ENCODE assay signal across 8 cellular contexts in genomic region chr20:41340327-41341055, GRCh38. TPM values are rescaled to one million over a fixed set of nuclear protein-coding genes. Genes with fewer than 3 reads are reported as not detected.
DNase-seq lines count a peak whose midpoint lies in the region; ATAC-seq and TF ChIP-seq lines count a peak whose summit lies in the region.

A gene with protein sequence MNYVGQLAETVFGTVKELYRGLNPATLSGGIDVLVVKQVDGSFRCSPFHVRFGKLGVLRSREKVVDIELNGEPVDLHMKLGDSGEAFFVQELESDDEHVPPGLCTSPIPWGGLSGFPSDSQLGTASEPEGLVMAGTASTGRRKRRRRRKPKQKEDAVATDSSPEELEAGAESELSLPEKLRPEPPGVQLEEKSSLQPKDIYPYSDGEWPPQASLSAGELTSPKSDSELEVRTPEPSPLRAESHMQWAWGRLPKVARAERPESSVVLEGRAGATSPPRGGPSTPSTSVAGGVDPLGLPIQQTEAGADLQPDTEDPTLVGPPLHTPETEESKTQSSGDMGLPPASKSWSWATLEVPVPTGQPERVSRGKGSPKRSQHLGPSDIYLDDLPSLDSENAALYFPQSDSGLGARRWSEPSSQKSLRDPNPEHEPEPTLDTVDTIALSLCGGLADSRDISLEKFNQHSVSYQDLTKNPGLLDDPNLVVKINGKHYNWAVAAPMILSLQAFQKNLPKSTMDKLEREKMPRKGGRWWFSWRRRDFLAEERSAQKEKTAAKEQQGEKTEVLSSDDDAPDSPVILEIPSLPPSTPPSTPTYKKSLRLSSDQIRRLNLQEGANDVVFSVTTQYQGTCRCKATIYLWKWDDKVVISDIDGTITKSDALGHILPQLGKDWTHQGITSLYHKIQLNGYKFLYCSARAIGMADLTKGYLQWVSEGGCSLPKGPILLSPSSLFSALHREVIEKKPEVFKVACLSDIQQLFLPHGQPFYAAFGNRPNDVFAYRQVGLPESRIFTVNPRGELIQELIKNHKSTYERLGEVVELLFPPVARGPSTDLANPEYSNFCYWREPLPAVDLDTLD (plus strand): TSS chr20:41340821. CDS start chr20:41345804, 4,983 bp downstream.

- H3K9ac ChIP-seq in endodermal cell (ENCODE audit: extremely low read depth, low read length, poor library complexity, severe bottlenecking) (peak within 1 kb of the TSS; percentile 52), mesenchymal stem cell (ENCODE audit: low read length) (peak within 1 kb of the TSS; percentile 90)

- peak within 1 kb of the TSS; percentile 90 for H4K8ac ChIP-seq in mesenchymal stem cell (ENCODE audit: low read length)

- no peaks in the 10 kb centered on the region for H3K9me3 Mint-ChIP-seq in Calu3 (ENCODE audit: low read depth, unreplicated experiment)
- H3K9me3 Mint-ChIP-seq in activated CD8-positive, alpha-beta T cell treated with anti-CD3 and anti-CD28 coated beads, Interleukin-2, amount 10 ng/mL, durations not matched to agents 7 days and 5 days (ENCODE audit: insufficient read depth), result no peaks in the 10 kb centered on the region
- no peaks in the 10 kb centered on the region for H3K9me3 Mint-ChIP-seq in endodermal cell

- H3K4ac ChIP-seq in mesenchymal stem cell (ENCODE audit: low read depth in 1 of 2, low read length in 2 of 2), result peak within 1 kb of the TSS in 1 of 2 experiments; percentile 62

- H3K4me1 ChIP-seq in endodermal cell (ENCODE audit: control insufficient read depth, insufficient read depth, low read length) (no peaks in the 10 kb centered on the region), mesenchymal stem cell (ENCODE audit: control insufficient read depth, insufficient read depth, low read depth, low read length) (peaks cover 15% of the 10 kb centered on the region)

- CTCF ChIA-PET in Calu3 (lab: Charles Lee), result interaction anchor here (0.6 to 2.7 kb wide), 33 partner anchors 9 to 1478 kb away, joined by 3 to 99 read pairs (median 6); partner anchors contain the start of genes PLCG1 and ZHX3
- CTCF ChIA-PET in activated CD8-positive, alpha-beta T cell treated with anti-CD3 and anti-CD28 coated beads, Interleukin-2, amount 10 ng/mL, durations not matched to agents 7 days and 5 days (lab: Charles Lee), result interaction anchor here (0.7 to 4.5 kb wide), 26 partner anchors 9 to 677 kb away, joined by 3 to 62 read pairs (median 3); partner anchors contain the start of gene ZHX3

- H3K27ac Mint-ChIP-seq in Calu3 (ENCODE audit: unreplicated experiment), result peak within 1 kb of the TSS; percentile 75
- peak within 1 kb of the TSS; percentile 24 for H3K27ac Mint-ChIP-seq in activated CD8-positive, alpha-beta T cell treated with anti-CD3 and anti-CD28 coated beads, Interleukin-2, amount 10 ng/mL, durations not matched to agents 7 days and 5 days
- peak within 1 kb of the TSS; percentile 97 for H3K27ac Mint-ChIP-seq in endodermal cell

- intact Hi-C loops in Calu3 (cut with micrococcal nuclease; ENCODE audit: unreplicated experiment), result loop anchor here (1.0 to 2.0 kb wide), 5 partner anchors 71 to 372 kb away; no protein-coding TSS in a partner anchor

- peak within 1 kb of the TSS; percentile 91 for H3K4me2 ChIP-seq in mesenchymal stem cell (ENCODE audit: low read length, poor library complexity, severe bottlenecking)

- no peak for TF ChIP-seq CTCF in Calu3 (IDR thresholded peaks at IDR 0.05; ENCODE audit: unreplicated experiment)
- peak; percentile 29 for TF ChIP-seq CTCF in endodermal cell (conservative IDR thresholded peaks at IDR 0.05)

- H3K36me3 Mint-ChIP-seq in Calu3 (ENCODE audit: insufficient read depth, unreplicated experiment), result peaks cover 22% of the 10 kb centered on the region
- no peaks in the 10 kb centered on the region for H3K36me3 Mint-ChIP-seq in activated CD8-positive, alpha-beta T cell treated with anti-CD3 and anti-CD28 coated beads, Interleukin-2, amount 10 ng/mL, durations not matched to agents 7 days and 5 days (ENCODE audit: low read depth)
- no peaks in the 10 kb centered on the region for H3K36me3 Mint-ChIP-seq in endodermal cell (ENCODE audit: low read depth)

- H3K9me3 ChIP-seq in endodermal cell (ENCODE audit: control insufficient read depth, low read length) (no peaks in the 10 kb centered on the region), mesenchymal stem cell (ENCODE audit: control insufficient read depth, low read length) (no peaks in the 10 kb centered on the region)

- H3K27me3 Mint-ChIP-seq in Calu3 (ENCODE audit: unreplicated experiment) (no peaks in the 10 kb centered on the region), endodermal cell (ENCODE audit: insufficient read depth) (peaks cover 18% of the 10 kb centered on the region)
- peaks cover 8% of the 10 kb centered on the region for H3K27me3 Mint-ChIP-seq in activated CD8-positive, alpha-beta T cell treated with anti-CD3 and anti-CD28 coated beads, Interleukin-2, amount 10 ng/mL, durations not matched to agents 7 days and 5 days (ENCODE audit: low read depth)

- H2AFZ ChIP-seq in mesenchymal stem cell (ENCODE audit: low read depth, low read length), result no peak within 1 kb of the TSS

- peak within 1 kb of the TSS; percentile 80 for H3K4me3 Mint-ChIP-seq in Calu3 (ENCODE audit: low read depth, unreplicated experiment)
- peak within 1 kb of the TSS; percentile 66 for H3K4me3 Mint-ChIP-seq in activated CD8-positive, alpha-beta T cell treated with anti-CD3 and anti-CD28 coated beads, Interleukin-2, amount 10 ng/mL, durations not matched to agents 7 days and 5 days
- peak within 1 kb of the TSS; percentile 64 for H3K4me3 Mint-ChIP-seq in endodermal cell

- peak within 1 kb of the TSS; percentile 80 for H2BK15ac ChIP-seq in mesenchymal stem cell (ENCODE audit: low read depth, poor library complexity, severe bottlenecking)

- peaks cover 14% of the 10 kb centered on the region for H3K27me3 ChIP-seq in endodermal cell (ENCODE audit: control insufficient read depth, insufficient read depth, low read length, poor library complexity, severe bottlenecking)
- no peaks in the 10 kb centered on the region for H3K27me3 ChIP-seq in mesenchymal stem cell (ENCODE audit: control insufficient read depth in 1 of 2, insufficient read depth in 1 of 2, low read length in 2 of 2)

- POLR2A ChIA-PET in activated CD8-positive, alpha-beta T cell treated with anti-CD3 and anti-CD28 coated beads, Interleukin-2, amount 10 ng/mL, durations not matched to agents 7 days and 5 days (lab: Charles Lee), result no interaction called here

- WGBS in endodermal cell (ENCODE audit: insufficient coverage in 1 of 2, insufficient read length in 1 of 2), 2 experiments, result 1 to 6% methylated on average over 13 to 33 of the region's 33 CpGs
- 7% methylated on average over 33 of the region's 33 CpGs for WGBS in mesenchymal stem cell

- no peak within 1 kb of the TSS for H2BK5ac ChIP-seq in mesenchymal stem cell (ENCODE audit: low read depth, low read length, poor library complexity, severe bottlenecking)

- no peak within 1 kb of the TSS for H3K27ac ChIP-seq in endodermal cell (ENCODE audit: low read depth, low read length)
- H3K27ac ChIP-seq in mesenchymal stem cell (ENCODE audit: low read length, poor library complexity, severe bottlenecking), result peak within 1 kb of the TSS; percentile 28

- no peak within 1 kb of the TSS for H2BK120ac ChIP-seq in mesenchymal stem cell (ENCODE audit: low read depth, low read length)

- peaks cover 27% of the 10 kb centered on the region for H3K79me1 ChIP-seq in mesenchymal stem cell (replicated peaks; ENCODE audit: low read length, poor library complexity, severe bottlenecking)

- peak within 1 kb of the TSS; percentile 78 for H2AK5ac ChIP-seq in mesenchymal stem cell (ENCODE audit: low read length, severe bottlenecking)

- peak within 1 kb of the TSS; percentile 58 to 91 for H3K18ac ChIP-seq in mesenchymal stem cell (ENCODE audit: low read depth in 1 of 2, low read length in 2 of 2)

- no peak within 1 kb of the TSS for H3K23ac ChIP-seq in mesenchymal stem cell (ENCODE audit: low read length in 2 of 2)

- ATAC-seq in HG02588 (IDR thresholded peaks at IDR 0.05; ENCODE audit: unreplicated experiment), result peak; percentile 41
- ATAC-seq in activated CD8-positive, alpha-beta T cell treated with anti-CD3 and anti-CD28 coated beads, Interleukin-2, amount 10 ng/mL, durations not matched to agents 7 days and 5 days, result peak; percentile 70

- H3K36me3 ChIP-seq in endodermal cell (ENCODE audit: control insufficient read depth, insufficient read depth, low read length) (no peaks in the 10 kb centered on the region), mesenchymal stem cell (ENCODE audit: control insufficient read depth in 1 of 2, insufficient read depth in 2 of 2, low read depth in 1 of 2, low read length in 2 of 2) (peaks cover 6 to 7% of the 10 kb centered on the region in 2 experiments)

- H3K4me3 ChIP-seq in endodermal cell (ENCODE audit: low read length) (peak within 1 kb of the TSS; percentile 84), mesenchymal stem cell (ENCODE audit: insufficient read depth in 1 of 2, low read depth in 1 of 2, low read length in 2 of 2) (peak within 1 kb of the TSS; percentile 45 to 87)

- DNase-seq in Calu3 (peak; percentile 96), NCI-H748 treated with DMSO at 0.1 percent for 48 hours (lab: John Stamatoyannopoulos, UW) (peak; percentile 19), endodermal cell (peak; percentile 99), mesenchymal stem cell (peak; percentile 84), DMS114 treated with DMSO at 0.1 percent for 48 hours (lab: John Stamatoyannopoulos, UW; ENCODE audit: unreplicated experiment) (no peak)
- DNase-seq in activated CD8-positive, alpha-beta T cell treated with anti-CD3 and anti-CD28 coated beads, Interleukin-2, amount 10 ng/mL, durations not matched to agents 7 days and 5 days, result peak; percentile 50
- peak; percentile 9 for DNase-seq in stimulated activated CD8-positive, alpha-beta memory T cell treated with anti-CD3 and anti-CD28 coated beads, Interleukin-15, amount 100 ng/mL, for 1 hour (ENCODE audit: low read depth)

- BruUV-seq in Calu3 (replicated peaks; lab: Mats Ljungman, UMichigan), result no TSS peak

- peaks cover 14% of the 10 kb centered on the region for H3K4me1 Mint-ChIP-seq in Calu3 (ENCODE audit: low read depth, unreplicated experiment)
- H3K4me1 Mint-ChIP-seq in activated CD8-positive, alpha-beta T cell treated with anti-CD3 and anti-CD28 coated beads, Interleukin-2, amount 10 ng/mL, durations not matched to agents 7 days and 5 days (ENCODE audit: low read depth), result peaks cover 13% of the 10 kb centered on the region
- peaks cover 11% of the 10 kb centered on the region for H3K4me1 Mint-ChIP-seq in endodermal cell

- peak within 1 kb of the TSS; percentile 78 for H4K91ac ChIP-seq in mesenchymal stem cell (ENCODE audit: low read length)

- peak within 1 kb of the TSS in 1 of 2 experiments; percentile 66 for H3K14ac ChIP-seq in mesenchymal stem cell (ENCODE audit: low read length in 2 of 2)

- H2BK12ac ChIP-seq in mesenchymal stem cell (ENCODE audit: low read length in 2 of 2), result peak within 1 kb of the TSS; percentile 0 to 64

RNA-seq across cellular contexts. Expression of the gene that starts here (rescaled TPM):
- total RNA-seq in Calu3 (2022), result 22.6 and 23.5 TPM in 2 replicates
- total RNA-seq in activated CD8-positive, alpha-beta T cell treated with anti-CD3 and anti-CD28 coated beads, Interleukin-2, amount 10 ng/mL, durations not matched to agents 7 days and 5 days, result under 1 TPM; 0.74 to 0.91 TPM
- total RNA-seq in endodermal cell, result 10 to 100 TPM; 13.1 to 13.2 TPM
- polyA plus RNA-seq in endodermal cell (2013, experiment 1 of 2), result 7.1 TPM
- polyA plus RNA-seq in endodermal cell (2013, experiment 2 of 2), result 6.8 TPM
- polyA plus RNA-seq in mesenchymal stem cell (2013, experiment 1 of 2), result 8.1 TPM
- polyA plus RNA-seq in mesenchymal stem cell (2013, experiment 2 of 2), result 8.1 TPM

Comparison
In these comparisons a context has a peak if more than half of its experiments do, and no peak if none do; other contexts are left out.
1. RNA of the gene that starts here (total RNA-seq): 22.6 to 23.5 TPM in Calu3 and 13.1 to 13.2 TPM in endodermal cell; 0.74 to 0.91 TPM in activated CD8-positive, alpha-beta T cell treated with anti-CD3 and anti-CD28 coated beads, Interleukin-2, amount 10 ng/mL, durations not matched to agents 7 days and 5 days; every median in the first group is over 4 times any median in the second.
2. Peak in DNase-seq and ATAC-seq in activated CD8-positive, alpha-beta T cell treated with anti-CD3 and anti-CD28 coated beads, Interleukin-2, amount 10 ng/mL, durations not matched to agents 7 days and 5 days; RNA of the gene not detected or under 1 TPM.
3. H3K27ac Mint-ChIP-seq: peak in every context shown above with its lines; median percentile 97 in endodermal cell; 75 in Calu3; 24 in activated CD8-positive, alpha-beta T cell treated with anti-CD3 and anti-CD28 coated beads, Interleukin-2, amount 10 ng/mL, durations not matched to agents 7 days and 5 days.
4. Peak in every context shown above with its lines, with median percentiles within 50 percentile points of each other: H3K4me3 Mint-ChIP-seq.